Comparison of ENCODE assay signal across 8 cellular contexts in the genomic region with DNA sequence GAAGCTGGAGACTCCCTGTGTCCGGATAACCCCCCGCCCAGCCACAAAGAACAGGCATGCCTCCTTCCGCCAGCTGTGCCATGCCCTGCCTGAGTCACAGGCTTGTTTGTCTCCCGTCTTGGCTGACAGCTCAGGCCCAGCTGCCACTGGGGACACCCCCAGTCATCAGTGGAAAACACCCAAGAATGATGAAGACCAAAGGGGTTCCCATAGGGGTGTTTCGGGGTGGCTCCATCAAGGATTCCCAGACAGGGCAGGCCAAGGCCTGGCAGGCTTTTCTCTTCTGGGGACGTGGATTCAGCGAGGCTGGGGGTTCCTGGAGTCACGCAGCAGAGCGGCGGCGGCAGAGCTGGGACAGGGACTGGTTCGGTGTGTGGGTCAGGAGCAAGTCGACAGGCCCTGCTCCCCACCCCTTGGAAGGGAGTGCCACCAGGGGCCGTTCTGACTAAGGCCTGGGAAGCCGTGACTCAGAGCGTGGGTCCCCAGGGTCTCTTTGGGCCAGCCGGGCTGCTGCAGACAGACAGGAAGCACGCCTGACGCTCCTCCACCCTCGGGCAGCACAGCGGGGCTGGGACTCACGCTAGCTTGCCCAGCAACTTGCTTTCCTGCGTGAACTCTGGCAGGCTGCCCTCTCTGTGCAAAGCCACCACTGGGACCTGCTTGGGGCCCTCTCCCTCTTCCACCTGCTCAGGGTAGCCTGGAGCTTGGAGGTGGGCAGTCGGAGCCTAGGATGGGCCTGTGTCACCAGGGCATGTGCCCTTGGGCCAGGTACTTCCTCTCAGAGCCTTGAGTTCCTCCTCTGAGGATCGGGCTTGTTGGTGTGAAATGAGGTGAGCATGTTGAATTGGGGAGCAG. TPM values are rescaled to one million over a fixed set of nuclear protein-coding genes. Genes with fewer than 3 reads are reported as not detected.
A peak's percentile ranks its signal among the peaks of the same experiment; 100 is the strongest.
DNase-seq lines count a peak whose midpoint lies in the region; ATAC-seq and TF ChIP-seq lines count a peak whose summit lies in the region.
"Not testable (repeated sequence)": the region's sequence is repeated elsewhere in the genome, so short reads cannot be mapped to it uniquely, and the experiment has no call there.

No MANE protein-coding gene starts in this region.

- peaks cover 22% of the 10 kb centered on the region for H3K4me1 Mint-ChIP-seq in activated naive CD4-positive, alpha-beta T cell treated with anti-CD3 and anti-CD28 coated beads, Interleukin-2, amount 50 U/mL, for 24 hours
- H3K4me1 Mint-ChIP-seq in nephron = peaks cover 40% of the 10 kb centered on the region
- H3K4me1 Mint-ChIP-seq in stimulated activated naive B cell treated with anti-CD40 and anti-IgM and Interleukin-4, amounts not matched to agents 10 μg/mL and 1 μg/mL and 100 μg/mL, for 72 hours = peaks cover 44 to 63% of the 10 kb centered on the region in 2 donors

- not testable (repeated sequence) for TF ChIP-seq CTCF in nephron (IDR thresholded peaks at IDR 0.05; ENCODE audit: unreplicated experiment in 3 of 3)

- ATAC-seq in GM19455 (IDR thresholded peaks at IDR 0.05; ENCODE audit: unreplicated experiment) (peak; percentile 38), HG03108 (IDR thresholded peaks at IDR 0.05; ENCODE audit: unreplicated experiment) (peak; percentile 55)
- ATAC-seq in stimulated activated naive B cell treated with anti-CD40 and anti-IgM and Interleukin-4, amounts not matched to agents 10 μg/mL and 1 μg/mL and 100 μg/mL, for 72 hours (replicated peaks) = peak; percentile 83

- H3K36me3 Mint-ChIP-seq in activated naive CD4-positive, alpha-beta T cell treated with anti-CD3 and anti-CD28 coated beads, Interleukin-2, amount 50 U/mL, for 24 hours; nephron (ENCODE audit: low read depth); stimulated activated naive B cell treated with anti-CD40 and anti-IgM and Interleukin-4, amounts not matched to agents 10 μg/mL and 1 μg/mL and 100 μg/mL, for 72 hours: not testable (repeated sequence)

- DNase-seq in COLO668 (lab: John Stamatoyannopoulos, UW; ENCODE audit: unreplicated experiment) = peak; percentile 13
- peak; percentile 98 for DNase-seq in RPMI7951 (ENCODE audit: low read depth)
- DNase-seq in foreskin melanocyte = peak; percentile 49
- peak; percentile 97 for DNase-seq in stimulated activated naive B cell treated with anti-CD40 and anti-IgM and Interleukin-4, amounts not matched to agents 10 μg/mL and 1 μg/mL and 100 μg/mL, for 72 hours

- H3K27me3 Mint-ChIP-seq in activated naive CD4-positive, alpha-beta T cell treated with anti-CD3 and anti-CD28 coated beads, Interleukin-2, amount 50 U/mL, for 24 hours; nephron (ENCODE audit: low read depth); stimulated activated naive B cell treated with anti-CD40 and anti-IgM and Interleukin-4, amounts not matched to agents 10 μg/mL and 1 μg/mL and 100 μg/mL, for 72 hours: not testable (repeated sequence)

- peak overlapping the region; percentile 85 for H3K27ac Mint-ChIP-seq in activated naive CD4-positive, alpha-beta T cell treated with anti-CD3 and anti-CD28 coated beads, Interleukin-2, amount 50 U/mL, for 24 hours
- peak overlapping the region; percentile 28 to 54 (median 36) for H3K27ac Mint-ChIP-seq in nephron
- H3K27ac Mint-ChIP-seq in stimulated activated naive B cell treated with anti-CD40 and anti-IgM and Interleukin-4, amounts not matched to agents 10 μg/mL and 1 μg/mL and 100 μg/mL, for 72 hours = peak overlapping the region; percentile 100

- H3K9me3 Mint-ChIP-seq in activated naive CD4-positive, alpha-beta T cell treated with anti-CD3 and anti-CD28 coated beads, Interleukin-2, amount 50 U/mL, for 24 hours; nephron; stimulated activated naive B cell treated with anti-CD40 and anti-IgM and Interleukin-4, amounts not matched to agents 10 μg/mL and 1 μg/mL and 100 μg/mL, for 72 hours: not testable (repeated sequence)

- not testable (repeated sequence) for H3K4me3 Mint-ChIP-seq in activated naive CD4-positive, alpha-beta T cell treated with anti-CD3 and anti-CD28 coated beads, Interleukin-2, amount 50 U/mL, for 24 hours; nephron
- H3K4me3 Mint-ChIP-seq in stimulated activated naive B cell treated with anti-CD40 and anti-IgM and Interleukin-4, amounts not matched to agents 10 μg/mL and 1 μg/mL and 100 μg/mL, for 72 hours = peak overlapping the region; percentile 82 to 84

RNA-seq across cellular contexts. Expression of a gene that starts 54.3 kb away (rescaled TPM):
- total RNA-seq in RPMI7951 (2014; rRNA removed; shearing (Covaris generic)) = 6.8 and 9.7 TPM in 2 replicates

Comparison
In these comparisons a context has a peak if more than half of its experiments do, and no peak if none do; other contexts are left out.
1. Peak in every context shown above with its lines: DNase-seq and ATAC-seq.
2. DNase-seq: peak in every context shown above with its lines; median percentile 98 in RPMI7951; 97 in stimulated activated naive B cell treated with anti-CD40 and anti-IgM and Interleukin-4, amounts not matched to agents 10 μg/mL and 1 μg/mL and 100 μg/mL, for 72 hours; 49 in foreskin melanocyte; 13 in COLO668.
3. H3K27ac Mint-ChIP-seq: peak in every context shown above with its lines; median percentile 100 in stimulated activated naive B cell treated with anti-CD40 and anti-IgM and Interleukin-4, amounts not matched to agents 10 μg/mL and 1 μg/mL and 100 μg/mL, for 72 hours; 85 in activated naive CD4-positive, alpha-beta T cell treated with anti-CD3 and anti-CD28 coated beads, Interleukin-2, amount 50 U/mL, for 24 hours; 36 in nephron.